ENCODE assay signal across 8 cellular contexts in the genomic region with DNA sequence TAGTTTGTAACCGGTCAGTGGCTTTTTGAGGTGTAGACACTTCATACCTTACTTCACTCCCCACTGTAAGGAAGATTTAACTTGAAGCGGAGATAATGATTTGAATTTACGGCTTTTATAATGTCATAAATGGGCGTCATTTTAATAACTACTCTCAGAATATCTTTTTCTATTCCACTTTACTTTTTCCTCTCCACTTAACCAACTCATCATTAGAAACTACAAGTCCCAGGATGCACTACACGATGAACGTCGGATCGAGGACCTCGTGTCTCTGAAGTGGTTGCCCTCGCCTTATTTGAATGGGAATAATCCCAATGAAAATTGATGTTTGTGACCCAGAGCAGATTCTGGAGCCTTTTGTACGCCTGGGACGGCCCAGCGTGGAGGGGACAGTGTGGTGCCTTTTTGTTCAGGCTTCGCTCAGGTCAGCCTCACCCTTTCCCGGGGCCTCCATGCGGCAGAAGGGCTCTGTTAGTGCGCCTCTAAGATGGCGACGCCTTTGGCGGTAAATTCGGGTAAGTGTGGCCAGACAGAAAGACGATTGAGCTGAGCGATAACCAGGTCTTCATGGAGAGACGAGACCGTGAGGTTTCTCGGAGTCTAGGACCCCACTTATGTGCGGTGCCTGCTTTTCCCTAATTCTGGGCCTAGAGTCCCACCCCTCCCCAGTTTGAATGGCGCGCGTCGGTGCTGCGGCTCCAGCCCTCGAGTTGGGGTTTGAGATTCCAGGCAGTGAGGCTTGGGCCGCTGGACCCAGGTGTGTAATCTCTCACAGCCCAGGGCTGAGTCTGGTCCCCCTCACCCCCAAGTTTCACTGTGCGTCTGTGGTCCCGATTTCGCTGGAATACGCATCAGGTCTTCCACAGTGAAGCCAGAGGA. TPM values are rescaled to one million over a fixed set of nuclear protein-coding genes. Genes with fewer than 3 reads are reported as not detected.
DNase-seq lines count a peak whose midpoint lies in the region; TF ChIP-seq lines count a peak whose summit lies in the region.

A gene with protein sequence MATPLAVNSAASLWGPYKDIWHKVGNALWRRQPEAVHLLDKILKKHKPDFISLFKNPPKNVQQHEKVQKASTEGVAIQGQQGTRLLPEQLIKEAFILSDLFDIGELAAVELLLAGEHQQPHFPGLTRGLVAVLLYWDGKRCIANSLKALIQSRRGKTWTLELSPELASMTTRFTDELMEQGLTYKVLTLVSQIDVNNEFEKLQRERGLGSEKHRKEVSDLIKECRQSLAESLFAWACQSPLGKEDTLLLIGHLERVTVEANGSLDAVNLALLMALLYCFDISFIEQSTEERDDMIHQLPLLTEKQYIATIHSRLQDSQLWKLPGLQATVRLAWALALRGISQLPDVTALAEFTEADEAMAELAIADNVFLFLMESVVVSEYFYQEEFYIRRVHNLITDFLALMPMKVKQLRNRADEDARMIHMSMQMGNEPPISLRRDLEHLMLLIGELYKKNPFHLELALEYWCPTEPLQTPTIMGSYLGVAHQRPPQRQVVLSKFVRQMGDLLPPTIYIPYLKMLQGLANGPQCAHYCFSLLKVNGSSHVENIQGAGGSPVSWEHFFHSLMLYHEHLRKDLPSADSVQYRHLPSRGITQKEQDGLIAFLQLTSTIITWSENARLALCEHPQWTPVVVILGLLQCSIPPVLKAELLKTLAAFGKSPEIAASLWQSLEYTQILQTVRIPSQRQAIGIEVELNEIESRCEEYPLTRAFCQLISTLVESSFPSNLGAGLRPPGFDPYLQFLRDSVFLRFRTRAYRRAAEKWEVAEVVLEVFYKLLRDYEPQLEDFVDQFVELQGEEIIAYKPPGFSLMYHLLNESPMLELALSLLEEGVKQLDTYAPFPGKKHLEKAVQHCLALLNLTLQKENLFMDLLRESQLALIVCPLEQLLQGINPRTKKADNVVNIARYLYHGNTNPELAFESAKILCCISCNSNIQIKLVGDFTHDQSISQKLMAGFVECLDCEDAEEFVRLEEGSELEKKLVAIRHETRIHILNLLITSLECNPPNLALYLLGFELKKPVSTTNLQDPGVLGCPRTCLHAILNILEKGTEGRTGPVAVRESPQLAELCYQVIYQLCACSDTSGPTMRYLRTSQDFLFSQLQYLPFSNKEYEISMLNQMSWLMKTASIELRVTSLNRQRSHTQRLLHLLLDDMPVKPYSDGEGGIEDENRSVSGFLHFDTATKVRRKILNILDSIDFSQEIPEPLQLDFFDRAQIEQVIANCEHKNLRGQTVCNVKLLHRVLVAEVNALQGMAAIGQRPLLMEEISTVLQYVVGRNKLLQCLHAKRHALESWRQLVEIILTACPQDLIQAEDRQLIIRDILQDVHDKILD (N-terminal part only) (plus strand): TSS at position 463 of the 882 bp plus-strand sequence. CDS start 28 bp downstream, at position 491.

- H3K9me3 ChIP-seq in neural cell (ENCODE audit: low read length) (no peaks in the 10 kb centered on the region), stomach (no peaks in the 10 kb centered on the region)

- peak within 1 kb of the TSS; percentile 86 for H3K9ac ChIP-seq in neural cell (ENCODE audit: low read length)

- 2 to 4% (median 3%) methylated on average over 34 to 38 of the region's 38 CpGs for WGBS in stomach, 5 donors

- peaks cover 17% of the 10 kb centered on the region for H3K4me1 Mint-ChIP-seq in activated T-helper 2 cell treated with anti-CD3 and anti-CD28 coated beads, Interferon-gamma antibody, Interleukin-2, Interleukin-4, amounts not matched to agents 10 μg/mL and 5 μg/mL and 100 μg/mL, durations not matched to agents 14 hours and 24 hours and 36 hours (ENCODE audit: low read depth)

- peak within 1 kb of the TSS; percentile 95 for H2AFZ ChIP-seq in neural cell (ENCODE audit: low read depth, low read length)

- H3K36me3 ChIP-seq in neural cell (ENCODE audit: insufficient read depth, low read length) (no peaks in the 10 kb centered on the region), stomach (no peaks in the 10 kb centered on the region)

- peak within 1 kb of the TSS; percentile 79 for H3K4me2 ChIP-seq in neural cell (ENCODE audit: low read length)

- H3K4me3 ChIP-seq in neural cell (ENCODE audit: low read length) (peak within 1 kb of the TSS; percentile 92), stomach (peak within 1 kb of the TSS; percentile 63 to 95 (median 82))

- intact Hi-C loops in activated T-helper 2 cell treated with anti-CD3 and anti-CD28 coated beads, Interferon-gamma antibody, Interleukin-2, Interleukin-4, amounts not matched to agents 10 μg/mL and 5 μg/mL and 100 μg/mL, durations not matched to agents 14 hours and 24 hours and 36 hours (cut with micrococcal nuclease), result loop anchor here (1.0 to 10.0 kb wide), 6 partner anchors 47 to 913 kb away; a partner anchor contains a TSS
- intact Hi-C loops in stomach (cut with DNase I; ENCODE audit: low total_unique reads), result no loop called here

- peaks cover 9% of the 10 kb centered on the region for H3F3A ChIP-seq in neural cell (ENCODE audit: insufficient read depth, low read length, poor library complexity, severe bottlenecking)

- no peaks in the 10 kb centered on the region for H4K20me1 ChIP-seq in neural cell (ENCODE audit: insufficient read depth)

- TF ChIP-seq RAD21 in neural cell (conservative IDR thresholded peaks at IDR 0.05), result peak; percentile 12

- DNase-seq in ELR (ENCODE audit: low read depth), result peak; percentile 86
- peak; percentile 57 for DNase-seq in GOT3 (lab: John Stamatoyannopoulos, UW)
- DNase-seq in LHCN-M2 (ENCODE audit: low read depth), result peak; percentile 87
- DNase-seq in activated T-helper 2 cell treated with anti-CD3 and anti-CD28 coated beads, Interferon-gamma antibody, Interleukin-2, Interleukin-4, amounts not matched to agents 10 μg/mL and 5 μg/mL and 100 μg/mL, durations not matched to agents 14 hours and 24 hours and 36 hours (ENCODE audit: low spot score), result peak; percentile 76
- peak; percentile 77 for DNase-seq in fibroblast of the conjunctiva (ENCODE audit: low read depth)
- DNase-seq in stomach, result peak; percentile 51

- peaks cover 11 to 34% (median 22%) of the 10 kb centered on the region in 4 donors for H3K4me1 ChIP-seq in stomach

- H3K27ac ChIP-seq in neural cell (ENCODE audit: low read length), result peak within 1 kb of the TSS; percentile 91
- peak within 1 kb of the TSS; percentile 85 to 95 (median 92) for H3K27ac ChIP-seq in stomach

- H3K27ac Mint-ChIP-seq in activated T-helper 2 cell treated with anti-CD3 and anti-CD28 coated beads, Interferon-gamma antibody, Interleukin-2, Interleukin-4, amounts not matched to agents 10 μg/mL and 5 μg/mL and 100 μg/mL, durations not matched to agents 14 hours and 24 hours and 36 hours, result peak within 1 kb of the TSS; percentile 30

- H3K27me3 ChIP-seq in neural cell (ENCODE audit: insufficient read depth, low read depth, low read length), result no peaks in the 10 kb centered on the region
- no peaks in the 10 kb centered on the region for H3K27me3 ChIP-seq in stomach

- no peaks in the 10 kb centered on the region for H3K9me3 Mint-ChIP-seq in activated T-helper 2 cell treated with anti-CD3 and anti-CD28 coated beads, Interferon-gamma antibody, Interleukin-2, Interleukin-4, amounts not matched to agents 10 μg/mL and 5 μg/mL and 100 μg/mL, durations not matched to agents 14 hours and 24 hours and 36 hours

- TF ChIP-seq POLR2A in Raji (IDR thresholded peaks at IDR 0.05; ENCODE audit: insufficient read depth, low read depth, low read length), result peak; percentile 93
- TF ChIP-seq POLR2A in stomach (IDR thresholded peaks at IDR 0.05), result no peak

- peaks cover 1% of the 10 kb centered on the region for H3K27me3 Mint-ChIP-seq in activated T-helper 2 cell treated with anti-CD3 and anti-CD28 coated beads, Interferon-gamma antibody, Interleukin-2, Interleukin-4, amounts not matched to agents 10 μg/mL and 5 μg/mL and 100 μg/mL, durations not matched to agents 14 hours and 24 hours and 36 hours (ENCODE audit: low read depth)

- peaks cover 15% of the 10 kb centered on the region for H3K36me3 Mint-ChIP-seq in activated T-helper 2 cell treated with anti-CD3 and anti-CD28 coated beads, Interferon-gamma antibody, Interleukin-2, Interleukin-4, amounts not matched to agents 10 μg/mL and 5 μg/mL and 100 μg/mL, durations not matched to agents 14 hours and 24 hours and 36 hours (ENCODE audit: low read depth)

- H3K79me2 ChIP-seq in neural cell (replicated peaks; ENCODE audit: insufficient read depth, low read length), result peaks cover 29% of the 10 kb centered on the region

- no peaks in the 10 kb centered on the region for H3K9me2 ChIP-seq in neural cell (ENCODE audit: insufficient read depth, low read length)

- no peak for TF ChIP-seq CTCF in neural cell (IDR thresholded peaks at IDR 0.05; ENCODE audit: poor library complexity, severe bottlenecking)
- TF ChIP-seq CTCF in stomach (IDR thresholded peaks at IDR 0.05), result peak in 1 of 7 experiments; percentile 19

- peak; percentile 55 for TF ChIP-seq EP300 in neural cell (conservative IDR thresholded peaks at IDR 0.05; ENCODE audit: poor library complexity, severe bottlenecking)
- no peak for TF ChIP-seq EP300 in stomach (IDR thresholded peaks at IDR 0.05)

- H3K4me3 Mint-ChIP-seq in activated T-helper 2 cell treated with anti-CD3 and anti-CD28 coated beads, Interferon-gamma antibody, Interleukin-2, Interleukin-4, amounts not matched to agents 10 μg/mL and 5 μg/mL and 100 μg/mL, durations not matched to agents 14 hours and 24 hours and 36 hours (ENCODE audit: low read depth), result peak within 1 kb of the TSS; percentile 41

RNA-seq across cellular contexts. Expression of the gene that starts here (rescaled TPM):
- 106 and 116 TPM in 2 replicates for total RNA-seq in LHCN-M2 (2014; rRNA removed)
- 27.7 TPM for polyA plus RNA-seq in LHCN-M2 (2012)
- 119 and 127 TPM in 2 replicates for total RNA-seq in activated T-helper 2 cell treated with anti-CD3 and anti-CD28 coated beads, Interferon-gamma antibody, Interleukin-2, Interleukin-4, amounts not matched to agents 10 μg/mL and 5 μg/mL and 100 μg/mL, durations not matched to agents 14 hours and 24 hours and 36 hours
- polyA plus RNA-seq in neural cell, result 32.3 and 35.4 TPM in 2 replicates
- 63.9 and 67.4 TPM in 2 replicates for polyA minus RNA-seq in neural cell
- total RNA-seq in stomach, result 10 to 100 TPM; 13.4 to 63.4 (median 29.1) TPM
- polyA plus RNA-seq in stomach, result 10 to 100 TPM; 11.9 to 35.0 (median 16.3) TPM

Comparison
In these comparisons a context has a peak if more than half of its experiments do, and no peak if none do; other contexts are left out.
1. Peak in every context shown above with its lines: DNase-seq, H3K4me3 ChIP-seq and H3K27ac ChIP-seq.